In genomic region chr3:186002884-186003472, GRCh38 we compare ENCODE assay signal across 9 cellular contexts.
A peak's percentile ranks its signal among the peaks of the same experiment; 100 is the strongest.
DNase-seq lines count a peak whose midpoint lies in the region; ATAC-seq and TF ChIP-seq lines count a peak whose summit lies in the region.
"Had no signal": no experiment of that assay in that cellular context is flagged by ENCODE, and none has a peak within 500 bp of the region (broad histone marks: within the 10 kb centered on the region; RNA-seq: fewer than 3 reads in every experiment).

No MANE protein-coding gene starts in this region.

- H3K4me1 ChIP-seq in BE2C: no peaks in the 10 kb centered on the region
- H3K4me1 ChIP-seq in foreskin keratinocyte: no peaks in the 10 kb centered on the region
- H3K4me1 ChIP-seq in stomach: no peaks in the 10 kb centered on the region

- H3K27me3 ChIP-seq in BE2C: no peaks in the 10 kb centered on the region
- H3K27me3 ChIP-seq in foreskin keratinocyte: peaks cover 19% of the 10 kb centered on the region
- H3K27me3 ChIP-seq in stomach: no peaks in the 10 kb centered on the region

- intact Hi-C loops in stomach (cut with DNase I; ENCODE audit: low total_unique reads): no loop called here

- H3K36me3 ChIP-seq in BE2C: no peaks in the 10 kb centered on the region
- no peaks in the 10 kb centered on the region for H3K36me3 ChIP-seq in stomach

- no peak for TF ChIP-seq EP300 in stomach (IDR thresholded peaks at IDR 0.05)

- TF ChIP-seq CTCF in BE2C (IDR thresholded peaks at IDR 0.05; ENCODE audit: low read depth, low read length): peak; percentile 68
- peak; percentile 64 for TF ChIP-seq CTCF in foreskin keratinocyte (conservative IDR thresholded peaks at IDR 0.05)
- TF ChIP-seq CTCF in stomach (IDR thresholded peaks at IDR 0.05): peak in 1 of 7 experiments; percentile 11

- DNase-seq in BE2C (no peak), RPMI7951 (ENCODE audit: low read depth) (peak; percentile 64), foreskin keratinocyte (peak in 1 of 2 donors; percentile 27), stomach (no peak), NCI-H1436 (lab: John Stamatoyannopoulos, UW) (no peak)
- DNase-seq: Right ventricle myocardium superior had no signal

- no peak overlapping the region for H3K4me3 ChIP-seq in BE2C (ENCODE audit: low read depth, low read length)
- H3K4me3 ChIP-seq in stomach: no peak overlapping the region

- no peak for TF ChIP-seq POLR2A in stomach (IDR thresholded peaks at IDR 0.05)

- H3K9me3 ChIP-seq in BE2C (no peaks in the 10 kb centered on the region), stomach (no peaks in the 10 kb centered on the region)

- ATAC-seq in GM18868 (IDR thresholded peaks at IDR 0.05; ENCODE audit: unreplicated experiment) (peak; percentile 49), foreskin keratinocyte (peak; percentile 43), GM21447 (IDR thresholded peaks at IDR 0.05; ENCODE audit: unreplicated experiment) (no peak), GM18867 (IDR thresholded peaks at IDR 0.05; ENCODE audit: unreplicated experiment) (no peak)

- WGBS in stomach, 5 donors: 26 to 53% (median 40%) methylated on average over 3 of the region's 3 CpGs

- H3K27ac ChIP-seq in foreskin keratinocyte: no peak overlapping the region
- no peak overlapping the region for H3K27ac ChIP-seq in stomach

Comparison
In these comparisons a context has a peak if more than half of its experiments do, and no peak if none do; other contexts are left out.
1. ATAC-seq: peak in GM18868 (single experiment) and foreskin keratinocyte (single experiment); none in GM21447 (single experiment) and GM18867 (single experiment).